8 cellular contexts compared by ENCODE assay signal in the genomic region with DNA sequence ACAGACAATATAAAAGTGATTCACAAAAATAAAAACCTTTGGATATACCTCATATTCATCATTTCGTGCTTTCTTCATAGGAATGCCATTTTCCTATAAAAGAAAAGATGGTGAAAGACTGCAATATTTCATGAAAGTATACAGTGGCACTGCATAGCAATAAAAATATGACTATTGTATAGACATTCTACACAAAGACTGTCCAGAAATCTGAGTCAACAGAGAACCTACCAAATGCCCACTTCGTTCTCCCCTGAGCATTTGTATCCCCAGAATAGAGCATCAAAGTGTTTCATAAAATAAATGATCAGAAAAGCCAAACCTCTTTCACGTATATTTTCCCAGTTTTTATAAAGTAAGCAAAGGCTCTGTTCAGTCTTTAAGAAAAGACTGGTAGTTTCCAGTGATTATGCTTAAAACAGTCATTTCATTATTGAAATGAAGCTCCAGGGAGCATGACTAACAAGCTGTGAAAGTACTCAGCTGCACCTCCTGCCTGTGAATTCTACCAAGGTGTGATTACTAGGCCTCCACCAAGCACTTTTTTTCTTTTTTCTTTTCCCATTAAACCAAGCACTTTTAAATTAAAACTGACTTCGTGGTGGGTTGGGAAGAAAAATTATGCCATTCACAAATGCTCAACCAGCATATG. TPM values are rescaled to one million over a fixed set of nuclear protein-coding genes. Genes with fewer than 3 reads are reported as not detected.
A peak's percentile ranks its signal among the peaks of the same experiment; 100 is the strongest.
DNase-seq lines count a peak whose midpoint lies in the region; ATAC-seq and TF ChIP-seq lines count a peak whose summit lies in the region.
"Had no signal": no experiment of that assay in that cellular context is flagged by ENCODE, and none has a peak within 500 bp of the region (broad histone marks: within the 10 kb centered on the region; RNA-seq: fewer than 3 reads in every experiment).

No MANE protein-coding gene starts in this region.

- WGBS in psoas muscle, 3 donors, result 80 to 81% (median 81%) methylated on average over 4 of the region's 4 CpGs

- TF ChIP-seq CTCF in GM20000 (IDR thresholded peaks at IDR 0.05; ENCODE audit: extremely low read depth, missing control alignments) (peak; percentile 17), choroid plexus epithelial cell (conservative IDR thresholded peaks at IDR 0.05; ENCODE audit: low read depth, low read length) (peak; percentile 17), psoas muscle (IDR thresholded peaks at IDR 0.05) (no peak)

- H3K4me3 ChIP-seq in choroid plexus epithelial cell (ENCODE audit: low read depth, low read length) (no peak overlapping the region), psoas muscle (no peak overlapping the region)

- intact Hi-C loops in psoas muscle (cut with DNase I), result no loop called here

- peaks cover 0 to 32% of the 10 kb centered on the region in 2 donors for H3K36me3 ChIP-seq in psoas muscle (ENCODE audit: insufficient read depth in 1 of 2, low read depth in 1 of 2)

- H3K27me3 ChIP-seq in psoas muscle (ENCODE audit: insufficient read depth in 3 of 3, low read length in 2 of 3), result no peaks in the 10 kb centered on the region

- H3K27ac ChIP-seq in psoas muscle, result no peak overlapping the region

- ATAC-seq in GM18858 (IDR thresholded peaks at IDR 0.05; ENCODE audit: unreplicated experiment), result peak; percentile 86
- ATAC-seq in HG03095 (IDR thresholded peaks at IDR 0.05; ENCODE audit: unreplicated experiment), result peak; percentile 83
- no peak for ATAC-seq in psoas muscle

- no peaks in the 10 kb centered on the region for H3K9me3 ChIP-seq in psoas muscle

- H3K4me1 ChIP-seq in psoas muscle, result no peaks in the 10 kb centered on the region

- DNase-seq in GM20000 (ENCODE audit: low spot score), result peak; percentile 36
- DNase-seq in choroid plexus epithelial cell (ENCODE audit: low read depth), result peak; percentile 15
- no peak for DNase-seq in ACHN
- no peak for DNase-seq in OCI-M2 (lab: John Stamatoyannopoulos, UW; ENCODE audit: unreplicated experiment)
- DNase-seq in psoas muscle, result no peak
- DNase-seq: Right ventricle myocardium superior had no signal

- in situ Hi-C loops in ACHN (cut with HindIII; ENCODE audit: low pct_ligation_motif_present, low pct_unique_long_range_greater_than_20kb, low sequenced_read_pairs), result no loop called here

RNA-seq across cellular contexts. Expression of a gene that starts 20.2 kb away (rescaled TPM):
- 10 to 100 TPM; 39.9 to 48.5 (median 41.9) TPM for total RNA-seq in psoas muscle
- polyA plus RNA-seq in psoas muscle, result 10 to 100 TPM; 33.1 to 43.1 (median 36.2) TPM

Comparison
In these comparisons a context has a peak if more than half of its experiments do, and no peak if none do; other contexts are left out.
1. ATAC-seq: peak in GM18858 (single experiment) and HG03095 (single experiment); none in psoas muscle (0 of 4).
2. DNase-seq: peak in GM20000 (single experiment) and choroid plexus epithelial cell (single experiment); none in ACHN (single experiment), OCI-M2 (single experiment) and psoas muscle (0 of 2).